Comparison of ENCODE assay signal across 14 cellular contexts in genomic region chr6:34357937-34358336, GRCh38.
"Had no signal": no experiment of that assay in that cellular context is flagged by ENCODE, and none has a peak within 500 bp of the region (broad histone marks: within the 10 kb centered on the region; RNA-seq: fewer than 3 reads in every experiment).

No MANE protein-coding gene starts in this region.

- DNase-seq: activated CD4-positive, alpha-beta memory T cell treated with anti-CD3 and anti-CD28 coated beads, Interleukin-2, amount 10 ng/mL, durations not matched to agents 7 days and 5 days; activated CD4-positive, alpha-beta T cell treated with anti-CD3 and anti-CD28 coated beads for 1 hour; activated CD4-positive, alpha-beta T cell treated with anti-CD3 and anti-CD28 coated beads, Interleukin-2, amount 10 ng/mL, durations not matched to agents 7 days and 5 days; activated gamma-delta T cell; activated naive CD4-positive, alpha-beta T cell treated with anti-CD3 and anti-CD28 coated beads for 36 hours; activated T-cell treated with anti-CD3 and anti-CD28 coated beads for 4 hours; activated T-cell treated with anti-CD3 and anti-CD28 coated beads, Interleukin-2, amount 50 U/mL, for 48 hours; cerebellar nuclear complex; KG1; NCI-H1930; NCI-H82; RPMI8226 had no signal

- ATAC-seq: activated T-helper 17 cell treated with anti-CD3 and anti-CD28 coated beads, Interleukin-2, amount 50 U/mL, for 72 hours; WTC11 had no signal
